Comparison of ENCODE assay signal across 9 cellular contexts in the genomic region with DNA sequence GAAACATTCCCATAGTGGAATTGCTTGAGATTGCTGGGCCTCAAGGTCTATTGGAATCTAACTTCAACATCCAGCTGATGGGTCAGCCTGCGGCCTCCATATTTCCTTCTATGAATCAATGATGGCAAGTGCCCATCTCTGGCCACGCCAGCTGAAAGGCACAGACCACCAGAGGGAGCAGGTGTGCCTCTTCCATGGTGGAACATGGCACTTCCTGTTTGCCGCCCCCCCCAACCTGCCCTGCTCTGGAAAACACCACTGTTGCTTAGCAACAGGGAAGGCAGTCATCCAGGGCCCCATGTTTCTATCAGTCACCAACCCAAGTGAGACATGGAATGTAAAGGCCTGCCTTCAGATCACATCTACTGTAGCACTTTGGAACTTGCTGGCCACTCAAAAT. TPM values are rescaled to one million over a fixed set of nuclear protein-coding genes. Genes with fewer than 3 reads are reported as not detected.
DNase-seq lines count a peak whose midpoint lies in the region; ATAC-seq, FAIRE-seq and TF ChIP-seq lines count a peak whose summit lies in the region.
"Had no signal": no experiment of that assay in that cellular context is flagged by ENCODE, and none has a peak within 500 bp of the region (broad histone marks: within the 10 kb centered on the region; RNA-seq: fewer than 3 reads in every experiment).

No MANE protein-coding gene starts in this region.

- DNase-seq in DMS 273 (lab: John Stamatoyannopoulos, UW; ENCODE audit: unreplicated experiment): peak; percentile 89
- peak; percentile 54 for DNase-seq in HEK293T (ENCODE audit: extremely low spot score)
- DNase-seq in NCI-H2171 treated with DMSO at 0.1 percent for 48 hours (lab: John Stamatoyannopoulos, UW): peak; percentile 27
- DNase-seq in activated CD4-positive, alpha-beta T cell treated with anti-CD3 and anti-CD28 coated beads, Interleukin-2, amount 10 ng/mL, durations not matched to agents 24 days and 14 days: peak; percentile 66
- DNase-seq in endothelial cell of umbilical vein (ENCODE audit: low read depth, low spot score): peak; percentile 46
- DNase-seq in mucosa of descending colon: peak; percentile 37 to 53 (median 41)
- DNase-seq in superior temporal gyrus (ENCODE audit: extremely low spot score): peak; percentile 47

- H3K27ac ChIP-seq in endothelial cell of umbilical vein (ENCODE audit: insufficient read depth, low read depth, low read length): no peak overlapping the region

- H3K4me2 ChIP-seq in endothelial cell of umbilical vein (ENCODE audit: insufficient read depth, low read length): no peak overlapping the region

- no peak for TF ChIP-seq POLR2A in endothelial cell of umbilical vein (IDR thresholded peaks at IDR 0.05; ENCODE audit: low read depth, low read length)

- no peak overlapping the region for H3K4me3 ChIP-seq in endothelial cell of umbilical vein (replicated peaks in 1 of 3; ENCODE audit: insufficient read depth in 1 of 3, low read depth in 1 of 3, low read length in 3 of 3)
- no peak overlapping the region for H3K4me3 ChIP-seq in mucosa of descending colon

- BruUV-seq in endothelial cell of umbilical vein (replicated peaks; lab: Mats Ljungman, UMichigan): no TSS peak

- intact Hi-C loops in activated CD4-positive, alpha-beta T cell treated with anti-CD3 and anti-CD28 coated beads, Interleukin-2, amount 10 ng/mL, durations not matched to agents 24 days and 14 days (cut with micrococcal nuclease): no loop called here
- intact Hi-C loops in endothelial cell of umbilical vein (cut with micrococcal nuclease) (loop anchor here (1.0 kb wide), 1 partner anchor 36 kb away; no protein-coding TSS in a partner anchor), mucosa of descending colon (cut with DNase I, micrococcal nuclease) (no loop called here)

- ATAC-seq in mucosa of descending colon (peak; percentile 74), GM21576 (IDR thresholded peaks at IDR 0.05; ENCODE audit: unreplicated experiment) (no peak)

- POLR2A ChIA-PET in HEK293T (lab: Yijun Ruan, JAX) (interaction anchor here (1.1 kb wide), 1 partner anchor 648 kb away, joined by 3 read pairs; no protein-coding TSS in a partner anchor), endothelial cell of umbilical vein (lab: Charles Lee) (interaction anchor here (0.7 kb wide), 1 partner anchor 365 kb away, joined by 3 read pairs; no protein-coding TSS in a partner anchor)

- H3K9me3 ChIP-seq in endothelial cell of umbilical vein (replicated peaks; ENCODE audit: control insufficient read depth, insufficient read depth, low read length) (no peaks in the 10 kb centered on the region), mucosa of descending colon (no peaks in the 10 kb centered on the region)

- H3K4me3 Mint-ChIP-seq in activated CD4-positive, alpha-beta T cell treated with anti-CD3 and anti-CD28 coated beads, Interleukin-2, amount 10 ng/mL, durations not matched to agents 24 days and 14 days: no peak overlapping the region

- CTCF ChIA-PET in HEK293T (lab: Yijun Ruan, JAX): no interaction called here
- CTCF ChIA-PET in endothelial cell of umbilical vein (lab: Charles Lee): interaction anchor here (1.0 to 1.1 kb wide), 2 partner anchors 36 to 37 kb away, joined by 3 read pairs; no protein-coding TSS in a partner anchor

- TF ChIP-seq CTCF in endothelial cell of umbilical vein (IDR thresholded peaks at IDR 0.05; ENCODE audit: extremely low read depth in 1 of 2, insufficient read depth in 1 of 2, low read depth in 1 of 2, low read length in 2 of 2) (peak; percentile 21 to 34), mucosa of descending colon (IDR thresholded peaks at IDR 0.05) (no peak)

- dilution Hi-C loops in endothelial cell of umbilical vein (cut with MboI; ENCODE audit: extremely low pct_ligation_motif_present, low sequenced_read_pairs): no loop called here

- no peaks in the 10 kb centered on the region for H3K36me3 ChIP-seq in endothelial cell of umbilical vein (ENCODE audit: control insufficient read depth in 2 of 2, extremely low read depth in 1 of 2, insufficient read depth in 2 of 2, low read length in 2 of 2)
- H3K36me3 ChIP-seq in mucosa of descending colon (ENCODE audit: low read depth): no peaks in the 10 kb centered on the region

- no peak overlapping the region for H2AFZ ChIP-seq in endothelial cell of umbilical vein (ENCODE audit: low read depth, low read length)

- no peaks in the 10 kb centered on the region for H3K9me1 ChIP-seq in endothelial cell of umbilical vein (replicated peaks; ENCODE audit: control insufficient read depth, extremely low read depth, insufficient read depth, low read length)

- H3K9me3 Mint-ChIP-seq in activated CD4-positive, alpha-beta T cell treated with anti-CD3 and anti-CD28 coated beads, Interleukin-2, amount 10 ng/mL, durations not matched to agents 24 days and 14 days: no peaks in the 10 kb centered on the region
- H3K9me3 Mint-ChIP-seq: IgD-negative memory B cell had no signal

- no peaks in the 10 kb centered on the region for H4K20me1 ChIP-seq in endothelial cell of umbilical vein (replicated peaks; ENCODE audit: control insufficient read depth, extremely low read depth, insufficient read depth, low read length)

- no peaks in the 10 kb centered on the region for H3K27me3 ChIP-seq in endothelial cell of umbilical vein (ENCODE audit: control insufficient read depth in 2 of 2, insufficient read depth in 2 of 2, low read length in 2 of 2)

- H3K4me1 Mint-ChIP-seq in activated CD4-positive, alpha-beta T cell treated with anti-CD3 and anti-CD28 coated beads, Interleukin-2, amount 10 ng/mL, durations not matched to agents 24 days and 14 days: no peaks in the 10 kb centered on the region
- H3K4me1 Mint-ChIP-seq: IgD-negative memory B cell had no signal

- no peak overlapping the region for H3K27ac Mint-ChIP-seq in activated CD4-positive, alpha-beta T cell treated with anti-CD3 and anti-CD28 coated beads, Interleukin-2, amount 10 ng/mL, durations not matched to agents 24 days and 14 days
- H3K27ac Mint-ChIP-seq: IgD-negative memory B cell had no signal

- H3K4me1 ChIP-seq in endothelial cell of umbilical vein (ENCODE audit: control insufficient read depth, extremely low read depth, insufficient read depth, low read length) (no peaks in the 10 kb centered on the region), mucosa of descending colon (ENCODE audit: low read depth) (no peaks in the 10 kb centered on the region)

- no peak overlapping the region for H3K9ac ChIP-seq in endothelial cell of umbilical vein (replicated peaks; ENCODE audit: extremely low read depth, insufficient read depth, low read length)

- no peaks in the 10 kb centered on the region for H3K27me3 Mint-ChIP-seq in activated CD4-positive, alpha-beta T cell treated with anti-CD3 and anti-CD28 coated beads, Interleukin-2, amount 10 ng/mL, durations not matched to agents 24 days and 14 days

- no peaks in the 10 kb centered on the region for H3K79me2 ChIP-seq in endothelial cell of umbilical vein (ENCODE audit: control insufficient read depth, insufficient read depth, low read length)

- peak; percentile 79 for FAIRE-seq in endothelial cell of umbilical vein (lab: Jason Lieb, UNC)

- no peaks in the 10 kb centered on the region for H3K36me3 Mint-ChIP-seq in activated CD4-positive, alpha-beta T cell treated with anti-CD3 and anti-CD28 coated beads, Interleukin-2, amount 10 ng/mL, durations not matched to agents 24 days and 14 days (ENCODE audit: low read depth)
- H3K36me3 Mint-ChIP-seq: IgD-negative memory B cell had no signal

TF ChIP-seq in HEK293T, 16 proteins besides CTCF, POLR2A, EP300 and RAD21:
- TF ChIP-seq FOXK2 (IDR thresholded peaks at IDR 0.05) (no peak), ELF4 (IDR thresholded peaks at IDR 0.05) (0 out of 2 replicates have a peak, but pooled peaks have one; percentile 19)

TF ChIP-seq in endothelial cell of umbilical vein, 7 proteins besides CTCF, POLR2A, EP300 and RAD21:
- no peak for TF ChIP-seq MAX (IDR thresholded peaks at IDR 0.05; ENCODE audit: insufficient read depth, insufficient read length)
- no peak for TF ChIP-seq MYC (IDR thresholded peaks at IDR 0.05; ENCODE audit: low read depth, low read length)
- no peak for TF ChIP-seq EZH2 (IDR thresholded peaks at IDR 0.05; ENCODE audit: borderline replicate concordance, low read depth, low read length, severe bottlenecking)
- TF ChIP-seq JUN (IDR thresholded peaks at IDR 0.05; ENCODE audit: borderline replicate concordance, insufficient read depth, insufficient read length, low read depth): no peak
- no peak for TF ChIP-seq FOS (IDR thresholded peaks at IDR 0.05; ENCODE audit: borderline replicate concordance, insufficient read depth, low read length)
- no peak for TF ChIP-seq POLR2AphosphoS5 (IDR thresholded peaks at IDR 0.05; ENCODE audit: insufficient read depth, low read depth, low read length)
- no peak for TF ChIP-seq GATA2 (IDR thresholded peaks at IDR 0.05; ENCODE audit: insufficient read depth, insufficient read length, low read depth, low read length)

RNA-seq across cellular contexts. Expression of gene PAGE4, which starts 11.6 kb away (rescaled TPM):
- not detected in 2 replicates for total RNA-seq in activated CD4-positive, alpha-beta T cell treated with anti-CD3 and anti-CD28 coated beads, Interleukin-2, amount 10 ng/mL, durations not matched to agents 24 days and 14 days
- not detected in 2 replicates for total RNA-seq in endothelial cell of umbilical vein
- polyA plus RNA-seq in endothelial cell of umbilical vein: not detected in 2 replicates
- not detected in 2 replicates for polyA plus RNA-seq in endothelial cell of umbilical vein (2011; cell fraction: cytosol; rRNA removed)
- not detected in 2 replicates for polyA plus RNA-seq in endothelial cell of umbilical vein (2011; cell fraction: nucleus; rRNA removed)
- not detected in 2 replicates for polyA plus RNA-seq in endothelial cell of umbilical vein (2012)
- polyA minus RNA-seq in endothelial cell of umbilical vein: not detected in 2 replicates
- not detected for polyA minus RNA-seq in endothelial cell of umbilical vein (2011; cell fraction: cytosol; rRNA and poly(A)+ RNA removed)
- polyA minus RNA-seq in endothelial cell of umbilical vein (2011; cell fraction: nucleus; rRNA and poly(A)+ RNA removed): not detected in 2 replicates
- total RNA-seq in mucosa of descending colon: not detected
- polyA plus RNA-seq: IgD-negative memory B cell had no signal

RNA-seq across cellular contexts. Expression of gene USP27X, which starts 38.6 kb away (rescaled TPM):
- 1.6 and 2.4 TPM in 2 replicates for total RNA-seq in activated CD4-positive, alpha-beta T cell treated with anti-CD3 and anti-CD28 coated beads, Interleukin-2, amount 10 ng/mL, durations not matched to agents 24 days and 14 days
- total RNA-seq in endothelial cell of umbilical vein (2.3 and 3.0 TPM in 2 replicates), mucosa of descending colon (1 to 10 TPM; 1.3 to 4.5 (median 1.4) TPM)
- polyA plus RNA-seq in endothelial cell of umbilical vein: 2.2 and 2.4 TPM in 2 replicates
- polyA plus RNA-seq in endothelial cell of umbilical vein (2011; cell fraction: cytosol; rRNA removed): 2.6 and 2.8 TPM in 2 replicates
- 0.98 and 1.3 TPM in 2 replicates for polyA plus RNA-seq in endothelial cell of umbilical vein (2011; cell fraction: nucleus; rRNA removed)
- polyA plus RNA-seq in endothelial cell of umbilical vein (2012): 2.9 and 3.3 TPM in 2 replicates
- 5.5 and 7.4 TPM in 2 replicates for polyA minus RNA-seq in endothelial cell of umbilical vein
- polyA minus RNA-seq in endothelial cell of umbilical vein (2011; cell fraction: cytosol; rRNA and poly(A)+ RNA removed): 0.31 TPM
- 1.7 and 2.7 TPM in 2 replicates for polyA minus RNA-seq in endothelial cell of umbilical vein (2011; cell fraction: nucleus; rRNA and poly(A)+ RNA removed)

Comparison
In these comparisons a context has a peak if more than half of its experiments do, and no peak if none do; other contexts are left out.
1. DNase-seq: peak in every context shown above with its lines; median percentile 89 in DMS 273; 66 in activated CD4-positive, alpha-beta T cell treated with anti-CD3 and anti-CD28 coated beads, Interleukin-2, amount 10 ng/mL, durations not matched to agents 24 days and 14 days; 54 in HEK293T; 47 in superior temporal gyrus; 46 in endothelial cell of umbilical vein; 41 in mucosa of descending colon; 27 in NCI-H2171 treated with DMSO at 0.1 percent for 48 hours.